ENCODE assay signal across 25 cellular contexts in the genomic region with DNA sequence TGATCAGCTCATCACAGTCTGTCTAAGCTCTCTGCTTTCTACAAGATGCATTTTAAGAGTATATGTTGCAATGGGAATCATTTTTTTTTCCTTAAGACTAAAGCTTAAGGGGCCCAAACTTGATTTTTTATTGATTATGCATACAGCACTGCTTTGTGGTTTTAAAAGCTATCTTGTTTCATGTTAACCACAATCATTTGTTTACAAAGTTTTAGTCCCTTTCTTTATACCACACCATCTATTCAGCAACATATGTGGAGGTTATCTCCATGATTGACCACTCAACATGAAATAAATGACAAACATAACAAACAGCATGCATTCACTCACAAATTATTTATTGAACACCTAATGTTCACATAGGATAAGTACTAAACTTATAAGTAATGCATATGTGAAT.
"Had no signal": no experiment of that assay in that cellular context is flagged by ENCODE, and none has a peak within 500 bp of the region (broad histone marks: within the 10 kb centered on the region; RNA-seq: fewer than 3 reads in every experiment).

No MANE protein-coding gene starts in this region.

- H3K9me3 Mint-ChIP-seq: effector memory CD8-positive, alpha-beta T cell had no signal

- H3K27ac ChIP-seq: colonic mucosa, coronary artery, dorsolateral prefrontal cortex, epithelial cell of prostate, esophagus muscularis mucosa, esophagus squamous epithelium, foreskin keratinocyte, gastrocnemius medialis, gastroesophageal sphincter, heart left ventricle, heart right ventricle had no signal

- DNase-seq: colonic mucosa; cortex of kidney; dermis blood vessel endothelial cell; dorsolateral prefrontal cortex; effector CD4-positive, alpha-beta T cell; effector CD8-positive, alpha-beta T cell; effector memory CD4-positive, alpha-beta T cell; effector memory CD8-positive, alpha-beta T cell; endodermal cell; erythroblast; esophagus squamous epithelium; foreskin fibroblast; foreskin keratinocyte; foreskin melanocyte; gastrocnemius medialis; glutamatergic neuron; head of caudate nucleus; heart left ventricle; heart right ventricle had no signal

- H3K36me3 ChIP-seq: colonic mucosa, esophagus muscularis mucosa, esophagus squamous epithelium, gastrocnemius medialis, gastroesophageal sphincter, heart left ventricle, heart right ventricle had no signal

- H3K4me1 Mint-ChIP-seq: endodermal cell had no signal

- H3K4me1 ChIP-seq: colonic mucosa, esophagus muscularis mucosa, esophagus squamous epithelium, foreskin keratinocyte, gastrocnemius medialis, gastroesophageal sphincter, heart left ventricle, heart right ventricle had no signal

- H3K27me3 Mint-ChIP-seq: dendritic cell treated with granulocyte-macrophage colony-stimulating factor and Interleukin-4, amounts not matched to agents 40 ng/mL and 50 ng/mL, for 4 days had no signal

- H3K27me3 ChIP-seq: colonic mucosa, dorsolateral prefrontal cortex, esophagus muscularis mucosa, esophagus squamous epithelium, foreskin keratinocyte, gastrocnemius medialis, gastroesophageal sphincter, heart left ventricle, heart right ventricle had no signal

- ATAC-seq: effector memory CD8-positive, alpha-beta T cell; esophagus mucosa; foreskin keratinocyte; gastrocnemius medialis; gastroesophageal sphincter; heart left ventricle; heart right ventricle had no signal

- H3K4me3 Mint-ChIP-seq: dendritic cell treated with granulocyte-macrophage colony-stimulating factor and Interleukin-4, amounts not matched to agents 40 ng/mL and 50 ng/mL, for 4 days; effector memory CD8-positive, alpha-beta T cell; endodermal cell had no signal

- H3K27ac Mint-ChIP-seq: dendritic cell treated with granulocyte-macrophage colony-stimulating factor and Interleukin-4, amounts not matched to agents 40 ng/mL and 50 ng/mL, for 4 days; effector memory CD8-positive, alpha-beta T cell; endodermal cell had no signal

- H3K9me3 ChIP-seq: colonic mucosa, esophagus muscularis mucosa, esophagus squamous epithelium, gastrocnemius medialis, gastroesophageal sphincter, heart left ventricle, heart right ventricle had no signal

- H3K4me3 ChIP-seq: colonic mucosa, coronary artery, dorsolateral prefrontal cortex, esophagus muscularis mucosa, esophagus squamous epithelium, gastrocnemius medialis, gastroesophageal sphincter, heart left ventricle, heart right ventricle had no signal
